27 cellular contexts compared by ENCODE assay signal in genomic region chr4:7677086-7677485, GRCh38.
"Had no signal": no experiment of that assay in that cellular context is flagged by ENCODE, and none has a peak within 500 bp of the region (broad histone marks: within the 10 kb centered on the region; RNA-seq: fewer than 3 reads in every experiment).

No MANE protein-coding gene starts in this region.

- H3K27me3 ChIP-seq: dorsolateral prefrontal cortex, neutrophil, uterus had no signal

- ATAC-seq: activated naive CD4-positive, alpha-beta T cell treated with anti-CD3 and anti-CD28 coated beads, Interleukin-2, amount 50 U/mL, for 72 hours; activated T-helper 17 cell treated with anti-CD3 and anti-CD28 coated beads, Interleukin-2, amount 50 U/mL, for 72 hours; gastrocnemius medialis; left lung; mucosa of descending colon; pancreas; psoas muscle; stimulated activated memory B cell treated with anti-CD40 and anti-IgM and Interleukin-4, amounts not matched to agents 10 μg/mL and 1 μg/mL and 100 μg/mL, for 72 hours; T-helper 17 cell had no signal

- H3K9me3 ChIP-seq: esophagus squamous epithelium, gastrocnemius medialis, mucosa of descending colon, neutrophil, pancreas, suprapubic skin, transverse colon, uterus had no signal

- H3K36me3 ChIP-seq: brain microvascular endothelial cell, esophagus squamous epithelium, gastrocnemius medialis, left lung, neutrophil, pancreas, stomach, suprapubic skin, transverse colon, uterus had no signal

- H3K9me3 Mint-ChIP-seq: activated B cell treated with CpG ODN at 0.5 μM for 24 hours; activated CD4-positive, alpha-beta memory T cell treated with anti-CD3 and anti-CD28 coated beads for 36 hours; activated naive CD4-positive, alpha-beta T cell treated with anti-CD3 and anti-CD28 coated beads, Interleukin-2, amount 50 U/mL, for 72 hours; activated T-helper 17 cell treated with anti-CD3 and anti-CD28 coated beads, Interleukin-2, amount 50 U/mL, for 72 hours had no signal

- H3K27ac ChIP-seq: brain microvascular endothelial cell, dorsolateral prefrontal cortex, esophagus squamous epithelium, gastrocnemius medialis, left lung, neutrophil, pancreas, psoas muscle, stomach, suprapubic skin, transverse colon, uterus had no signal

- H3K4me1 Mint-ChIP-seq: activated B cell treated with CpG ODN at 0.5 μM for 24 hours; activated T-helper 17 cell treated with anti-CD3 and anti-CD28 coated beads, Interleukin-2, amount 50 U/mL, for 72 hours; memory B cell; stimulated activated memory B cell treated with anti-CD40 and anti-IgM and Interleukin-4, amounts not matched to agents 10 μg/mL and 1 μg/mL and 100 μg/mL, for 72 hours had no signal

- H3K4me3 ChIP-seq: dorsolateral prefrontal cortex, esophagus squamous epithelium, gastrocnemius medialis, left lung, mucosa of descending colon, pancreas, psoas muscle, stomach, suprapubic skin, transverse colon, uterus had no signal

- H3K27me3 Mint-ChIP-seq: activated B cell treated with CpG ODN at 0.5 μM for 24 hours had no signal

- DNase-seq: activated B cell treated with CpG ODN at 0.5 μM for 24 hours; activated CD4-positive, alpha-beta memory T cell treated with anti-CD3 and anti-CD28 coated beads for 36 hours; activated CD4-positive, alpha-beta T cell treated with anti-CD3 and anti-CD28 coated beads for 4 hours; activated T-cell treated with anti-CD3 and anti-CD28 coated beads for 4 hours; brain microvascular endothelial cell; esophagus squamous epithelium; gastrocnemius medialis; hippocampal formation; kidney glomerular epithelial cell; right cardiac atrium; stimulated activated CD4-positive, alpha-beta T cell treated with anti-CD3 and anti-CD28 coated beads, Interleukin-1b, Interleukin-23, amount 100 ng/mL, for 48 hours; stomach; SW 1271; T-helper 17 cell; transverse colon; uterus had no signal

- H3K36me3 Mint-ChIP-seq: activated CD4-positive, alpha-beta memory T cell treated with anti-CD3 and anti-CD28 coated beads for 36 hours; activated naive CD4-positive, alpha-beta T cell treated with anti-CD3 and anti-CD28 coated beads, Interleukin-2, amount 50 U/mL, for 72 hours; memory B cell; stimulated activated memory B cell treated with anti-CD40 and anti-IgM and Interleukin-4, amounts not matched to agents 10 μg/mL and 1 μg/mL and 100 μg/mL, for 72 hours had no signal

- H3K4me3 Mint-ChIP-seq: activated B cell treated with CpG ODN at 0.5 μM for 24 hours; activated CD4-positive, alpha-beta memory T cell treated with anti-CD3 and anti-CD28 coated beads for 36 hours; activated T-helper 17 cell treated with anti-CD3 and anti-CD28 coated beads, Interleukin-2, amount 50 U/mL, for 72 hours; memory B cell; stimulated activated memory B cell treated with anti-CD40 and anti-IgM and Interleukin-4, amounts not matched to agents 10 μg/mL and 1 μg/mL and 100 μg/mL, for 72 hours; T-helper 17 cell had no signal

- H3K4me1 ChIP-seq: esophagus squamous epithelium, gastrocnemius medialis, pancreas, psoas muscle, stomach, suprapubic skin, transverse colon, uterus had no signal

- H3K27ac Mint-ChIP-seq: activated B cell treated with CpG ODN at 0.5 μM for 24 hours; activated CD4-positive, alpha-beta memory T cell treated with anti-CD3 and anti-CD28 coated beads for 36 hours; activated T-helper 17 cell treated with anti-CD3 and anti-CD28 coated beads, Interleukin-2, amount 50 U/mL, for 72 hours; memory B cell; stimulated activated memory B cell treated with anti-CD40 and anti-IgM and Interleukin-4, amounts not matched to agents 10 μg/mL and 1 μg/mL and 100 μg/mL, for 72 hours; T-helper 17 cell had no signal
